8 cellular contexts compared by ENCODE assay signal in the genomic region with DNA sequence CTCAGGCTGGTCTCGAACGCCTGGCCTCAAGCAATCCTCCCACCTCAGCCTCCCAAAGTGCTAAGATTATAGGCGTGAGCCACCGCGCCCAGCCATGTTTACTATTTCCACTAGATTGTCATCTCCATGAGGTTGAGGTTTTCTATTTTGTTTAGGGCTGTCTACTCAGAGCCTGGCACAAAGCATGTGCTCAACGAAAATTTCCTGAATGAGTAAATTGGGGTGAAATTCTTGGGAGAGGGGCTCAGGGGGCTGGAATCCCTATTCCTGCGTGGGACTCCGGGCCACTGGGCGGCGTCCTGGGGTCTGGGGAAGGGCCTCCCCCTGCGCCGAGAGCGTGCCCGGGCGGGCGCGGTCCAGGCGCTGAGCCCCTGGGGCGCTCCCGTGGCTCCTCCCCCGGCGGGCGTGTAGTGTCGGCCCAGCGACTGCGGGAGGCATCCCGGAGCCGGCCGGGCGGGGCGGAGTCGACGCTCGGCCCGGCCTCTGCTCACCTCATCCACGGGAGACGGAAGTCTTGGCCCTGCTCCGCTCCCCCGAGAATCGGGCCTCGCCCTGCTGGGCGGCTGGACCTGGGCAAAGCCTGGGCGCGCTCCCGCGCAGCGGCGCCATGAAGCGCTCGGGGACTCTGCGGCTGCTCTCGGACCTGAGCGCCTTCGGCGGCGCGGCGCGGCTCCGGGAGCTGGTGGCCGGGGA. TPM values are rescaled to one million over a fixed set of nuclear protein-coding genes. Genes with fewer than 3 reads are reported as not detected.
A peak's percentile ranks its signal among the peaks of the same experiment; 100 is the strongest.
DNase-seq lines count a peak whose midpoint lies in the region; ATAC-seq lines count a peak whose summit lies in the region.

A gene (plus strand): TSS at position 482 of the 693 bp plus-strand sequence. CDS start 126 bp downstream, at position 608.

- H3K23ac ChIP-seq in mesendoderm (ENCODE audit: low read length), result no peak within 1 kb of the TSS

- H3K36me3 Mint-ChIP-seq in CD4-positive, CD25-positive, alpha-beta regulatory T cell, result no peaks in the 10 kb centered on the region
- H3K36me3 Mint-ChIP-seq in effector memory CD8-positive, alpha-beta T cell (ENCODE audit: insufficient read depth), result peaks cover 29% of the 10 kb centered on the region

- DNase-seq in CD4-positive, CD25-positive, alpha-beta regulatory T cell, result peak; percentile 79 to 93 (median 84)
- DNase-seq in NOMO-1 (lab: John Stamatoyannopoulos, UW; ENCODE audit: unreplicated experiment in 2 of 2), result peak; percentile 87 to 96
- DNase-seq in effector memory CD8-positive, alpha-beta T cell, result peak; percentile 84 to 87 (median 85)
- peak; percentile 83 for DNase-seq in mesendoderm
- peak; percentile 70 for DNase-seq in stimulated activated CD8-positive, alpha-beta memory T cell treated with anti-CD3 and anti-CD28 coated beads, Interleukin-15, amount 100 ng/mL, for 24 hours (ENCODE audit: low read depth)

- H3K27me3 Mint-ChIP-seq in CD4-positive, CD25-positive, alpha-beta regulatory T cell, result peaks cover 7% of the 10 kb centered on the region
- H3K27me3 Mint-ChIP-seq in effector memory CD8-positive, alpha-beta T cell, result no peaks in the 10 kb centered on the region

- no peaks in the 10 kb centered on the region for H3K27me3 ChIP-seq in CD4-positive, CD25-positive, alpha-beta regulatory T cell (ENCODE audit: control insufficient read depth, insufficient read depth, low read length)
- H3K27me3 ChIP-seq in mesendoderm (ENCODE audit: insufficient read depth, low read length, poor library complexity), result no peaks in the 10 kb centered on the region

- H3K4me1 ChIP-seq in CD4-positive, CD25-positive, alpha-beta regulatory T cell (ENCODE audit: control insufficient read depth, insufficient read depth, low read length, poor library complexity, severe bottlenecking), result peaks cover 32% of the 10 kb centered on the region
- H3K4me1 ChIP-seq in mesendoderm (ENCODE audit: control insufficient read depth, low read depth, low read length), result no peaks in the 10 kb centered on the region

- WGBS in mesendoderm (ENCODE audit: extremely low coverage, insufficient coverage, low lambda C conversion rate), result no CpG with 5 or more reads among the region's 61 CpGs

- H2BK15ac ChIP-seq in mesendoderm (replicated peaks; ENCODE audit: low read depth), result no peak within 1 kb of the TSS

- H3K9me3 ChIP-seq in CD4-positive, CD25-positive, alpha-beta regulatory T cell (ENCODE audit: control insufficient read depth in 2 of 2, low read length in 2 of 2), result no peaks in the 10 kb centered on the region

- peak within 1 kb of the TSS; percentile 67 for H3K4ac ChIP-seq in mesendoderm (ENCODE audit: low read depth, low read length)

- H4K5ac ChIP-seq in mesendoderm (ENCODE audit: low read length), result no peak within 1 kb of the TSS

- no peak within 1 kb of the TSS for H2BK120ac ChIP-seq in mesendoderm (ENCODE audit: low read depth, low read length)

- no peak within 1 kb of the TSS for H2BK5ac ChIP-seq in mesendoderm (ENCODE audit: low read length)

- peaks cover 12% of the 10 kb centered on the region for H3K79me1 ChIP-seq in mesendoderm (ENCODE audit: low read length)

- H3K4me1 Mint-ChIP-seq in CD4-positive, CD25-positive, alpha-beta regulatory T cell, result peaks cover 5 to 40% (median 16%) of the 10 kb centered on the region in 4 donors
- peaks cover 27 to 33% of the 10 kb centered on the region in 2 donors for H3K4me1 Mint-ChIP-seq in effector memory CD8-positive, alpha-beta T cell (ENCODE audit: low read depth in 2 of 2)

- CTCF ChIA-PET in activated CD8-positive, alpha-beta memory T cell treated with anti-CD3 and anti-CD28 coated beads for 36 hours (lab: Charles Lee), result interaction anchor here (1.0 kb wide), 1 partner anchor 21 kb away, joined by 3 read pairs; no protein-coding TSS in a partner anchor

- POLR2A ChIA-PET in activated CD8-positive, alpha-beta memory T cell treated with anti-CD3 and anti-CD28 coated beads for 36 hours (lab: Charles Lee), result interaction anchor here (1.7 kb wide), 1 partner anchor 9 kb away, joined by 4 read pairs; a partner anchor contains a TSS

- peak within 1 kb of the TSS; percentile 79 for H3K4me2 ChIP-seq in mesendoderm (ENCODE audit: low read length)

- H3K18ac ChIP-seq in mesendoderm (ENCODE audit: low read length), result peak within 1 kb of the TSS; percentile 44

- H3K36me3 ChIP-seq in CD4-positive, CD25-positive, alpha-beta regulatory T cell (ENCODE audit: control insufficient read depth, insufficient read depth, low read length), result peaks cover 10% of the 10 kb centered on the region
- no peaks in the 10 kb centered on the region for H3K36me3 ChIP-seq in mesendoderm (ENCODE audit: control insufficient read depth, insufficient read depth, low read length)

- H3K9me3 Mint-ChIP-seq in CD4-positive, CD25-positive, alpha-beta regulatory T cell, result no peaks in the 10 kb centered on the region
- H3K9me3 Mint-ChIP-seq in effector memory CD8-positive, alpha-beta T cell, result no peaks in the 10 kb centered on the region

- H3K27ac ChIP-seq in CD4-positive, CD25-positive, alpha-beta regulatory T cell (ENCODE audit: insufficient read depth, low read length, poor library complexity, severe bottlenecking), result peak within 1 kb of the TSS; percentile 81
- H3K27ac ChIP-seq in mesendoderm (ENCODE audit: low read depth, low read length), result peak within 1 kb of the TSS; percentile 83

- H2AK5ac ChIP-seq in mesendoderm (ENCODE audit: low read length), result no peak within 1 kb of the TSS

- peak within 1 kb of the TSS; percentile 93 for H3K56ac ChIP-seq in mesendoderm (ENCODE audit: low read length)

- peak; percentile 96 to 98 for ATAC-seq in CD4-positive, CD25-positive, alpha-beta regulatory T cell (ENCODE audit: low read depth in 2 of 2)
- ATAC-seq in GM19372 (IDR thresholded peaks at IDR 0.05; ENCODE audit: low read depth, unreplicated experiment), result peak; percentile 93
- ATAC-seq in HG03558 (IDR thresholded peaks at IDR 0.05; ENCODE audit: extremely low read depth, unreplicated experiment), result peak; percentile 81
- peak; percentile 94 for ATAC-seq in effector memory CD8-positive, alpha-beta T cell (replicated peaks)

- peak within 1 kb of the TSS; percentile 94 to 97 (median 96) for H3K27ac Mint-ChIP-seq in CD4-positive, CD25-positive, alpha-beta regulatory T cell
- H3K27ac Mint-ChIP-seq in effector memory CD8-positive, alpha-beta T cell, result peak within 1 kb of the TSS; percentile 96 to 98

- H3K79me2 ChIP-seq in mesendoderm (ENCODE audit: control insufficient read depth, insufficient read depth, low read length), result no peaks in the 10 kb centered on the region

- H4K8ac ChIP-seq in mesendoderm (ENCODE audit: low read depth, low read length), result peak within 1 kb of the TSS; percentile 87

- H3K9ac ChIP-seq in mesendoderm (ENCODE audit: low read length), result peak within 1 kb of the TSS; percentile 90

- peak within 1 kb of the TSS; percentile 72 for H3K4me3 ChIP-seq in CD4-positive, CD25-positive, alpha-beta regulatory T cell (ENCODE audit: low read depth, low read length)
- H3K4me3 ChIP-seq in mesendoderm (ENCODE audit: low read length), result peak within 1 kb of the TSS; percentile 80

- H3K4me3 Mint-ChIP-seq in CD4-positive, CD25-positive, alpha-beta regulatory T cell, result peak within 1 kb of the TSS; percentile 88 to 95 (median 92)
- peak within 1 kb of the TSS; percentile 89 to 91 for H3K4me3 Mint-ChIP-seq in effector memory CD8-positive, alpha-beta T cell

RNA-seq across cellular contexts. Expression of the gene that starts here (rescaled TPM):
- 15.8 TPM for total RNA-seq in CD4-positive, CD25-positive, alpha-beta regulatory T cell
- 10 to 100 TPM; 27.2 to 36.2 (median 29.2) TPM for polyA plus RNA-seq in CD4-positive, CD25-positive, alpha-beta regulatory T cell
- 10 to 100 TPM; 27.3 to 28.2 TPM for total RNA-seq in activated CD8-positive, alpha-beta memory T cell treated with anti-CD3 and anti-CD28 coated beads for 36 hours
- 4.6 TPM for polyA plus RNA-seq in mesendoderm (2013, experiment 1 of 2)
- polyA plus RNA-seq in mesendoderm (2013, experiment 2 of 2), result 4.8 TPM

Comparison
In these comparisons a context has a peak if more than half of its experiments do, and no peak if none do; other contexts are left out.
1. Peak in every context shown above with its lines: DNase-seq, ATAC-seq, H3K4me3 ChIP-seq and H3K27ac ChIP-seq.